ENCODE assay signal across 21 cellular contexts in genomic region chr11:109894242-109894641, GRCh38.
"Had no signal": no experiment of that assay in that cellular context is flagged by ENCODE, and none has a peak within 500 bp of the region (broad histone marks: within the 10 kb centered on the region; RNA-seq: fewer than 3 reads in every experiment).

No MANE protein-coding gene starts in this region.

- H3K4me3 ChIP-seq: ascending aorta, left ventricle myocardium inferior, pancreas, sigmoid colon, thyroid gland had no signal

- FAIRE-seq: pancreas had no signal

- H3K27ac ChIP-seq: ascending aorta, left ventricle myocardium inferior, neutrophil, pancreas, sigmoid colon, thyroid gland had no signal

- DNase-seq: activated CD4-positive, alpha-beta T cell treated with anti-CD3 and anti-CD28 coated beads, Interleukin-2, amount 50 U/mL, for 1 hour; activated CD8-positive, alpha-beta memory T cell treated with anti-CD3 and anti-CD28 coated beads, Interleukin-2, amount 50 U/mL, for 48 hours; activated effector memory CD4-positive, alpha-beta T cell treated with Interleukin-2 at 50 U/mL for 16 hours; activated naive CD4-positive, alpha-beta T cell treated with anti-CD3 and anti-CD28 coated beads, Interleukin-2, amount 10 ng/mL, durations not matched to agents 7 days and 5 days; activated naive CD8-positive, alpha-beta T cell treated with anti-CD3 and anti-CD28 coated beads, Interleukin-2, amount 50 U/mL, for 24 hours; activated T-cell treated with anti-CD3 and anti-CD28 coated beads, Interleukin-2, amount 50 U/mL, for 48 hours; effector CD4-positive, alpha-beta T cell; hypothalamus; left ventricle myocardium inferior; mammary epithelial cell; naive thymus-derived CD4-positive, alpha-beta T cell; pancreas; sigmoid colon; stimulated activated CD4-positive, alpha-beta T cell treated with anti-CD3 and anti-CD28 coated beads, Interleukin-12 subunit alpha, Interleukin-12 subunit beta, amount 100 ng/mL, for 4 hours; stimulated activated CD4-positive, alpha-beta T cell treated with anti-CD3 and anti-CD28 coated beads, Interleukin-1b, Interleukin-23, amount 100 ng/mL, for 48 hours; stimulated activated CD8-positive, alpha-beta memory T cell treated with anti-CD3 and anti-CD28 coated beads, Interleukin-4, amount 100 ng/mL, for 48 hours; stimulated activated naive CD4-positive, alpha-beta T cell; T-helper 2 cell; thyroid gland had no signal

- H3K27me3 ChIP-seq: ascending aorta, neutrophil, pancreas, sigmoid colon, thyroid gland had no signal

- H3K9me3 ChIP-seq: neutrophil, pancreas, sigmoid colon, thyroid gland had no signal

- H3K36me3 ChIP-seq: ascending aorta, left ventricle myocardium inferior, neutrophil, pancreas, sigmoid colon, thyroid gland had no signal

- ATAC-seq: activated naive CD8-positive, alpha-beta T cell treated with anti-CD3 and anti-CD28 coated beads, Interleukin-2, amount 50 U/mL, for 24 hours; naive thymus-derived CD4-positive, alpha-beta T cell; pancreas had no signal

- H3K4me1 ChIP-seq: ascending aorta, left ventricle myocardium inferior, pancreas, sigmoid colon, thyroid gland had no signal
